ENCODE assay signal across 16 cellular contexts in genomic region chr13:111917901-111918300, GRCh38.
DNase-seq lines count a peak whose midpoint lies in the region; ATAC-seq and TF ChIP-seq lines count a peak whose summit lies in the region.
"Had no signal": no experiment of that assay in that cellular context is flagged by ENCODE, and none has a peak within 500 bp of the region (broad histone marks: within the 10 kb centered on the region; RNA-seq: fewer than 3 reads in every experiment).

No MANE protein-coding gene starts in this region.

- H3K36me3 Mint-ChIP-seq in WTC11 = no peaks in the 10 kb centered on the region
- H3K36me3 Mint-ChIP-seq: CD4-positive, CD25-positive, alpha-beta regulatory T cell; CD8-positive, alpha-beta memory T cell had no signal

- no peaks in the 10 kb centered on the region for H3K79me1 ChIP-seq in trophoblast cell (ENCODE audit: low read length)

- H2BK12ac ChIP-seq in trophoblast cell (ENCODE audit: low read length) = no peak overlapping the region

- H3K4me3 ChIP-seq in coronary artery (no peak overlapping the region), trophoblast cell (ENCODE audit: low read depth, low read length) (no peak overlapping the region), upper lobe of right lung (no peak overlapping the region), MG63 (no peak overlapping the region)
- H3K4me3 ChIP-seq: GM23248 had no signal

- no peak overlapping the region for H3K14ac ChIP-seq in trophoblast cell (ENCODE audit: low read length)

- no peaks in the 10 kb centered on the region for H3K27me3 ChIP-seq in trophoblast cell (ENCODE audit: insufficient read depth, low read length)
- H3K27me3 ChIP-seq in upper lobe of right lung = peaks cover 13% of the 10 kb centered on the region
- H3K27me3 ChIP-seq in MG63 = no peaks in the 10 kb centered on the region

- H3K9ac ChIP-seq in trophoblast cell (ENCODE audit: low read length) = peak overlapping the region; percentile 1
- H3K9ac ChIP-seq: GM23248 had no signal

- WGBS in trophoblast cell (ENCODE audit: extremely low coverage, insufficient coverage, insufficient read length) = no CpG with 5 or more reads among the region's 16 CpGs

- H2BK120ac ChIP-seq in trophoblast cell (ENCODE audit: insufficient read depth, low read length, poor library complexity) = no peak overlapping the region

- no peak overlapping the region for H3K23ac ChIP-seq in trophoblast cell (ENCODE audit: low read length)

- intact Hi-C loops in upper lobe of right lung (cut with DNase I) = no loop called here

- no peaks in the 10 kb centered on the region for H3K79me2 ChIP-seq in trophoblast cell (ENCODE audit: control insufficient read depth, insufficient read depth, low read length, poor library complexity)

- no peak overlapping the region for H4K91ac ChIP-seq in trophoblast cell (ENCODE audit: low read depth, low read length)

- no peak overlapping the region for H4K8ac ChIP-seq in trophoblast cell (ENCODE audit: low read depth, low read length)

- DNase-seq in coronary artery (ENCODE audit: low spot score) = peak; percentile 50
- peak; percentile 26 for DNase-seq in left lobe of liver (ENCODE audit: low spot score)
- no peak for DNase-seq in trophoblast cell
- peak; percentile 40 for DNase-seq in upper lobe of right lung
- DNase-seq in MG63 = no peak
- no peak for DNase-seq in WTC11 (ENCODE audit: low spot score)
- DNase-seq in activated T-cell treated with anti-CD3 and anti-CD28 coated beads, Interleukin-2, amount 50 U/mL, for 48 hours = no peak
- DNase-seq in NCI-H82 (lab: John Stamatoyannopoulos, UW) = no peak
- DNase-seq: ACHN; BE2C; C1 segment of cervical spinal cord; CD4-positive, CD25-positive, alpha-beta regulatory T cell; CD8-positive, alpha-beta memory T cell; COR-L47; GM23248; HCEC 1CT had no signal

- H2AK5ac ChIP-seq in trophoblast cell (ENCODE audit: low read length) = no peak overlapping the region

- no peak overlapping the region for H3K18ac ChIP-seq in trophoblast cell (ENCODE audit: low read length)

- H3K27ac Mint-ChIP-seq in WTC11 = no peak overlapping the region
- H3K27ac Mint-ChIP-seq: CD4-positive, CD25-positive, alpha-beta regulatory T cell; CD8-positive, alpha-beta memory T cell had no signal

- H3K36me3 ChIP-seq in trophoblast cell (ENCODE audit: control insufficient read depth in 1 of 2, insufficient read depth in 2 of 2, low read length in 2 of 2) = no peaks in the 10 kb centered on the region
- no peaks in the 10 kb centered on the region for H3K36me3 ChIP-seq in upper lobe of right lung
- H3K36me3 ChIP-seq in MG63 = no peaks in the 10 kb centered on the region
- H3K36me3 ChIP-seq: BE2C had no signal

- H2BK5ac ChIP-seq in trophoblast cell (ENCODE audit: low read depth, low read length, poor library complexity) = no peak overlapping the region

- CTCF ChIA-PET in WTC11 (lab: Charles Lee) = no interaction called here

- no peak overlapping the region for H2AFZ ChIP-seq in trophoblast cell (ENCODE audit: insufficient read depth, low read length, poor library complexity)
- H2AFZ ChIP-seq: GM23248 had no signal

- ATAC-seq in left lobe of liver (no peak), upper lobe of right lung (no peak), WTC11 (no peak)

- no peak for TF ChIP-seq CTCF in coronary artery (IDR thresholded peaks at IDR 0.05)
- no peak for TF ChIP-seq CTCF in upper lobe of right lung (IDR thresholded peaks at IDR 0.05)
- TF ChIP-seq CTCF in WTC11 (IDR thresholded peaks at IDR 0.05) = no peak

- no peaks in the 10 kb centered on the region for H3K9me3 Mint-ChIP-seq in WTC11

- POLR2A ChIA-PET in WTC11 (lab: Charles Lee) = no interaction called here

- peaks cover 0 to 5% of the 10 kb centered on the region in 2 experiments for H3K4me1 ChIP-seq in trophoblast cell (ENCODE audit: control insufficient read depth in 1 of 2, insufficient read depth in 2 of 2, low read length in 2 of 2)
- H3K4me1 ChIP-seq in upper lobe of right lung = no peaks in the 10 kb centered on the region
- H3K4me1 ChIP-seq: BE2C had no signal

- H4K12ac ChIP-seq in trophoblast cell (ENCODE audit: low read depth, low read length) = no peak overlapping the region

- H3K27ac ChIP-seq in coronary artery (no peak overlapping the region), trophoblast cell (ENCODE audit: low read depth, low read length) (no peak overlapping the region), upper lobe of right lung (no peak overlapping the region)
- H3K27ac ChIP-seq: GM23248 had no signal

- no peak overlapping the region for H3K4me2 ChIP-seq in trophoblast cell (ENCODE audit: low read length)

- H3K4me1 Mint-ChIP-seq in WTC11 = peaks cover 18% of the 10 kb centered on the region
- H3K4me1 Mint-ChIP-seq: CD4-positive, CD25-positive, alpha-beta regulatory T cell; CD8-positive, alpha-beta memory T cell had no signal

- no peak overlapping the region for H3K4me3 Mint-ChIP-seq in WTC11
- H3K4me3 Mint-ChIP-seq: CD4-positive, CD25-positive, alpha-beta regulatory T cell; CD8-positive, alpha-beta memory T cell had no signal

- H3K4ac ChIP-seq in trophoblast cell (ENCODE audit: low read depth, low read length) = no peak overlapping the region

- peaks cover 3% of the 10 kb centered on the region for H3K27me3 Mint-ChIP-seq in WTC11 (ENCODE audit: low read depth)
- H3K27me3 Mint-ChIP-seq: CD4-positive, CD25-positive, alpha-beta regulatory T cell had no signal

- H3K9me3 ChIP-seq in trophoblast cell (ENCODE audit: insufficient read depth, low read depth, low read length) (no peaks in the 10 kb centered on the region), upper lobe of right lung (no peaks in the 10 kb centered on the region), MG63 (no peaks in the 10 kb centered on the region)
- H3K9me3 ChIP-seq: BE2C had no signal

TF ChIP-seq in WTC11, 78 proteins besides CTCF, POLR2A, EP300 and RAD21:
- TF ChIP-seq SOX15 (CRISPR knock-in tag; IDR thresholded peaks at IDR 0.05) (no peak), GTF2I (CRISPR knock-in tag; conservative IDR thresholded peaks at IDR 0.05) (no peak), USF1 (CRISPR knock-in tag; IDR thresholded peaks at IDR 0.05) (no peak), PRDM15 (CRISPR knock-in tag; IDR thresholded peaks at IDR 0.05) (no peak), MYBL2 (CRISPR knock-in tag; IDR thresholded peaks at IDR 0.05) (no peak), CREM (CRISPR knock-in tag; IDR thresholded peaks at IDR 0.05) (no peak)

Comparison
In these comparisons a context has a peak if more than half of its experiments do, and no peak if none do; other contexts are left out.
1. DNase-seq: peak in coronary artery (single experiment), left lobe of liver (single experiment) and upper lobe of right lung (single experiment); none in trophoblast cell (0 of 2), MG63 (single experiment), WTC11 (single experiment), activated T-cell treated with anti-CD3 and anti-CD28 coated beads, Interleukin-2, amount 50 U/mL, for 48 hours (0 of 2) and NCI-H82 (single experiment).